ENCODE assay signal across 9 cellular contexts in genomic region chr13:99307247-99307646, GRCh38. TPM values are rescaled to one million over a fixed set of nuclear protein-coding genes. Genes with fewer than 3 reads are reported as not detected.
DNase-seq lines count a peak whose midpoint lies in the region; ATAC-seq and TF ChIP-seq lines count a peak whose summit lies in the region.
"Had no signal": no experiment of that assay in that cellular context is flagged by ENCODE, and none has a peak within 500 bp of the region (broad histone marks: within the 10 kb centered on the region; RNA-seq: fewer than 3 reads in every experiment).

TSS of gene GPR183 (minus strand) at chr13:99307399. CDS start at chr13:99296145, 11,254 bp downstream.

- H3K27me3 ChIP-seq in HUES64 (ENCODE audit: insufficient read depth, low read length) = no peaks in the 10 kb centered on the region

- peaks cover 25% of the 10 kb centered on the region for H3K4me1 ChIP-seq in HUES64 (ENCODE audit: insufficient read depth, low read length)

- H3K36me3 ChIP-seq in HUES64 (ENCODE audit: insufficient read depth, low read length) = no peaks in the 10 kb centered on the region

- H3K27ac ChIP-seq in HUES64 (ENCODE audit: low read depth, low read length) = peak within 1 kb of the TSS; percentile 58

- no peak within 1 kb of the TSS for H3K4me3 Mint-ChIP-seq in brain
- H3K4me3 Mint-ChIP-seq in mesothelial cell of epicardium = no peak within 1 kb of the TSS

- DNase-seq in GM12865 (ENCODE audit: low read depth) (peak; percentile 87), mesothelial cell of epicardium (ENCODE audit: low spot score in 2 of 2, unreplicated experiment in 2 of 2) (no peak), DMS114 treated with DMSO at 0.1 percent for 48 hours (lab: John Stamatoyannopoulos, UW; ENCODE audit: unreplicated experiment) (no peak), dedifferentiated amniotic fluid mesenchymal stem cell (ENCODE audit: extremely low spot score) (no peak), NCI-H2081 (lab: John Stamatoyannopoulos, UW) (no peak)

- H3K27ac Mint-ChIP-seq in brain = peak within 1 kb of the TSS in 3 of 5 experiments; percentile 17 to 52 (median 49)
- peak within 1 kb of the TSS; percentile 80 for H3K27ac Mint-ChIP-seq in mesothelial cell of epicardium

- H3K9ac ChIP-seq in HUES64 (ENCODE audit: low read depth, low read length) = no peak within 1 kb of the TSS

- no peaks in the 10 kb centered on the region for H3K9me3 ChIP-seq in HUES64 (ENCODE audit: insufficient read depth, low read depth, low read length)

- peak; percentile 61 for ATAC-seq in GM21576 (IDR thresholded peaks at IDR 0.05; ENCODE audit: unreplicated experiment)

- no peak for TF ChIP-seq CTCF in GM12865 (IDR thresholded peaks at IDR 0.05; ENCODE audit: insufficient read depth, low read depth, low read length, missing control alignments)
- TF ChIP-seq CTCF in brain (conservative IDR thresholded peaks at IDR 0.05) = no peak
- no peak for TF ChIP-seq CTCF in mesothelial cell of epicardium (IDR thresholded peaks at IDR 0.05; ENCODE audit: unreplicated experiment)

- no peaks in the 10 kb centered on the region for H3K27me3 Mint-ChIP-seq in brain
- H3K27me3 Mint-ChIP-seq in mesothelial cell of epicardium (ENCODE audit: low read depth) = no peaks in the 10 kb centered on the region

- WGBS in HUES64 = 79% methylated on average over 2 of the region's 4 CpGs

- H3K4me3 ChIP-seq in GM12865 (ENCODE audit: low read depth, low read length) = peak within 1 kb of the TSS; percentile 94
- H3K4me3 ChIP-seq in HUES64 (ENCODE audit: low read length) = no peak within 1 kb of the TSS

- H3K36me3 Mint-ChIP-seq in brain = peaks cover 13% of the 10 kb centered on the region
- peaks cover 10% of the 10 kb centered on the region for H3K36me3 Mint-ChIP-seq in mesothelial cell of epicardium

- no peaks in the 10 kb centered on the region for H3K9me3 Mint-ChIP-seq in brain
- H3K9me3 Mint-ChIP-seq in mesothelial cell of epicardium = peaks cover 5% of the 10 kb centered on the region

- H3K4me1 Mint-ChIP-seq in brain (peaks cover 21% of the 10 kb centered on the region), mesothelial cell of epicardium (peaks cover 20% of the 10 kb centered on the region)

RNA-seq across cellular contexts. Expression of gene GPR183, which starts in this region (rescaled TPM):
- 0.15 TPM for polyA plus RNA-seq in HUES64 (2013, experiment 1 of 2)
- polyA plus RNA-seq in HUES64 (2013, experiment 2 of 2) = 0.19 TPM
- 0.95 TPM for polyA plus RNA-seq in brain (ENCODE audit: insufficient read depth, low read depth, low replicate concordance)
- total RNA-seq in mesothelial cell of epicardium = 0.14 to 0.25 TPM (median 0.16 TPM) in 3 replicates
- total RNA-seq: pulmonary artery endothelial cell had no signal
